Comparison of ENCODE assay signal across 19 cellular contexts in genomic region chr7:95375591-95376294, GRCh38. TPM values are rescaled to one million over a fixed set of nuclear protein-coding genes. Genes with fewer than 3 reads are reported as not detected.
DNase-seq lines count a peak whose midpoint lies in the region; ATAC-seq, FAIRE-seq and TF ChIP-seq lines count a peak whose summit lies in the region.
"Had no signal": no experiment of that assay in that cellular context is flagged by ENCODE, and none has a peak within 500 bp of the region (broad histone marks: within the 10 kb centered on the region; RNA-seq: fewer than 3 reads in every experiment).

No MANE protein-coding gene starts in this region.

- H3K23me2 ChIP-seq in H1 (ENCODE audit: low read depth, low read length), result no peaks in the 10 kb centered on the region; the same call in 1 of the 2 replicates

- H3K27me3 ChIP-seq in H1 (replicated peaks in 1 of 4; ENCODE audit: control insufficient read depth in 3 of 4, extremely low read depth in 1 of 4, insufficient read depth in 3 of 4, low read length in 3 of 4) (no peaks in the 10 kb centered on the region), left lung (no peaks in the 10 kb centered on the region), upper lobe of right lung (no peaks in the 10 kb centered on the region)

- peak overlapping the region; percentile 37; the same call in 1 of the 2 replicates for H2AFZ ChIP-seq in H1 (ENCODE audit: low read length)

- TF ChIP-seq CTCF in H1 (IDR thresholded peaks at IDR 0.05; ENCODE audit: control extremely low read depth in 1 of 3, insufficient read depth in 1 of 3, low read depth in 1 of 3, low read length in 3 of 3) (no peak), left lung (IDR thresholded peaks at IDR 0.05) (no peak), upper lobe of right lung (IDR thresholded peaks at IDR 0.05) (no peak)

- intact Hi-C loops in left lung (cut with DNase I) (no loop called here), upper lobe of right lung (cut with DNase I) (no loop called here)

- H3K23ac ChIP-seq in H1 (ENCODE audit: insufficient read length), result no peak overlapping the region

- H3K79me2 ChIP-seq in H1 (ENCODE audit: control insufficient read depth in 1 of 2, insufficient read depth in 2 of 2, low read length in 2 of 2), result no peaks in the 10 kb centered on the region

- no peak for TF ChIP-seq POLR2A in H1 (IDR thresholded peaks at IDR 0.05; ENCODE audit: control extremely low read depth in 1 of 2, low read depth in 2 of 2, low read length in 2 of 2)

- no peak overlapping the region for H3K4ac ChIP-seq in H1 (replicated peaks; ENCODE audit: insufficient read length, low read depth, low read length)

- H2BK5ac ChIP-seq in H1 (ENCODE audit: low read depth, low read length), result no peak overlapping the region

- H2BK20ac ChIP-seq in H1 (ENCODE audit: low read length), result no peak overlapping the region

- TF ChIP-seq RAD21 in H1 (IDR thresholded peaks at IDR 0.05 in 1 of 2, conservative IDR thresholded peaks at IDR 0.05 in 1 of 2; ENCODE audit: low read depth in 2 of 2, low read length in 2 of 2), result no peak

- H2BK15ac ChIP-seq in H1 (ENCODE audit: low read length), result no peak overlapping the region

- no peak overlapping the region for H2BK12ac ChIP-seq in H1 (ENCODE audit: low read depth, low read length)

- no peaks in the 10 kb centered on the region for H3K36me3 ChIP-seq in H1 (ENCODE audit: control insufficient read depth in 2 of 4, insufficient read depth in 4 of 4, low read length in 3 of 4)
- H3K36me3 ChIP-seq in left lung, result peaks cover 0 to 5% of the 10 kb centered on the region in 2 donors
- no peaks in the 10 kb centered on the region for H3K36me3 ChIP-seq in upper lobe of right lung
- H3K36me3 ChIP-seq: BE2C had no signal

- CTCF ChIA-PET in H1 (lab: Charles Lee; ENCODE audit: partially characterized antibody), result interaction anchor here (1.2 kb wide), 1 partner anchor 21 kb away, joined by 3 read pairs; the partner anchor contains the start of gene PON3

- no peak for FAIRE-seq in H1 (lab: Jason Lieb, UNC)
- FAIRE-seq: A549, GM12878, GM18507, GM19239 had no signal

- POLR2A ChIA-PET in H1 (lab: Charles Lee; ENCODE audit: partially characterized antibody), result no interaction called here

- 89% methylated on average over 2 of the region's 2 CpGs; no CpG with 5 or more reads in 1 of the 2 experiments for WGBS in H1 (ENCODE audit: extremely low coverage in 1 of 2, insufficient coverage in 1 of 2, insufficient read length in 1 of 2, insufficient replicate concordance in 2 of 2, low coverage in 1 of 2, low lambda C conversion rate in 2 of 2, missing lambda C conversion rate in 1 of 2), 2 experiments

- no peak overlapping the region for H3K14ac ChIP-seq in H1 (ENCODE audit: insufficient read length)

- no peaks in the 10 kb centered on the region for H3K79me1 ChIP-seq in H1 (ENCODE audit: low read depth, low read length)

- H4K8ac ChIP-seq in H1 (ENCODE audit: extremely low read depth, insufficient read depth, low read length), result no peak overlapping the region

- H4K91ac ChIP-seq in H1 (replicated peaks; ENCODE audit: insufficient read length, low read length), result no peak overlapping the region

- no peak overlapping the region for H3K18ac ChIP-seq in H1 (ENCODE audit: extremely low read depth, low read length)

- no peak for TF ChIP-seq EP300 in H1 (IDR thresholded peaks at IDR 0.05; ENCODE audit: borderline replicate concordance in 1 of 2, low read depth in 2 of 2, low read length in 2 of 2)

- no peak overlapping the region for H4K5ac ChIP-seq in H1 (ENCODE audit: insufficient read length, low read depth, low read length)

- H3K4me3 ChIP-seq in H1 (ENCODE audit: extremely low read depth in 1 of 4, insufficient read depth in 2 of 4, low read depth in 3 of 4, low read length in 4 of 4) (no peak overlapping the region), left lung (no peak overlapping the region), upper lobe of right lung (no peak overlapping the region)
- H3K4me3 ChIP-seq: A549, GM12878 had no signal

- H3K4me1 ChIP-seq in H1 (replicated peaks in 1 of 4; ENCODE audit: control insufficient read depth in 3 of 4, insufficient read depth in 4 of 4, low read length in 3 of 4) (no peaks in the 10 kb centered on the region), left lung (no peaks in the 10 kb centered on the region), upper lobe of right lung (no peaks in the 10 kb centered on the region)
- H3K4me1 ChIP-seq: A549, BE2C had no signal

- H3K27ac ChIP-seq in H1 (ENCODE audit: low read depth, low read length) (no peak overlapping the region), left lung (no peak overlapping the region), upper lobe of right lung (no peak overlapping the region)
- H3K27ac ChIP-seq: A549, C4-2B had no signal

- H3K4me2 ChIP-seq in H1 (ENCODE audit: insufficient read depth in 1 of 2, low read depth in 2 of 2, low read length in 2 of 2), result no peak overlapping the region
- H3K4me2 ChIP-seq: A549 had no signal

- no peak overlapping the region for H2AK5ac ChIP-seq in H1 (ENCODE audit: low read depth, low read length)

- ATAC-seq in left lung, result peak; percentile 81
- ATAC-seq in upper lobe of right lung, result peak; percentile 36
- ATAC-seq in GM21528 (IDR thresholded peaks at IDR 0.05; ENCODE audit: low FRiP score, unreplicated experiment), result no peak
- ATAC-seq: A549, GM12878 had no signal

- DNase-seq in astrocyte of the hippocampus (ENCODE audit: low read depth, low spot score), result peak; percentile 48
- no peak for DNase-seq in H1 (ENCODE audit: low read depth in 1 of 2, low spot score in 2 of 2)
- no peak for DNase-seq in left lung
- DNase-seq in upper lobe of right lung, result no peak
- no peak for DNase-seq in T-helper 2 cell
- DNase-seq in stimulated activated CD4-positive, alpha-beta T cell treated with anti-CD3 and anti-CD28 coated beads, Interleukin-4, amount 100 ng/mL, for 4 hours, result no peak
- DNase-seq: BE2C; CD4-positive, alpha-beta memory T cell; DMS79; H7; IMR-90 had no signal

- no peak overlapping the region for H3K9ac ChIP-seq in H1 (replicated peaks in 1 of 4; ENCODE audit: extremely low read depth in 1 of 4, low read depth in 3 of 4, low read length in 3 of 4)

- no peak overlapping the region for H3K56ac ChIP-seq in H1 (replicated peaks; ENCODE audit: insufficient read length, low read depth, low read length)

- H2BK120ac ChIP-seq in H1 (replicated peaks; ENCODE audit: low read depth, low read length), result no peak overlapping the region

- H3K9me3 ChIP-seq in H1 (ENCODE audit: insufficient read depth in 2 of 2, low read depth in 1 of 2, low read length in 1 of 2) (peaks cover 5 to 12% of the 10 kb centered on the region in 2 experiments; a peak in 1 of 4 replicates), left lung (peaks cover 0 to 6% of the 10 kb centered on the region in 2 donors), upper lobe of right lung (no peaks in the 10 kb centered on the region)
- H3K9me3 ChIP-seq: BE2C had no signal

- H4K20me1 ChIP-seq in H1 (replicated peaks in 1 of 2; ENCODE audit: control insufficient read depth in 1 of 2, insufficient read depth in 2 of 2, low read length in 2 of 2), result no peaks in the 10 kb centered on the region

TF ChIP-seq in H1, 55 proteins besides CTCF, POLR2A, EP300 and RAD21 (continues in another document):
- TF ChIP-seq RNF2 (IDR thresholded peaks at IDR 0.05; ENCODE audit: borderline replicate concordance, low read depth, low read length, missing control alignments, poor library complexity, severe bottlenecking) (no peak), TAF1 (IDR thresholded peaks at IDR 0.05; ENCODE audit: low read depth, low read length) (no peak), TEAD4 (IDR thresholded peaks at IDR 0.05; ENCODE audit: low read depth, low read length) (no peak), TBP (IDR thresholded peaks at IDR 0.05; ENCODE audit: low read depth, low read length) (no peak), BACH1 (IDR thresholded peaks at IDR 0.05; ENCODE audit: low read length) (no peak), RFX5 (IDR thresholded peaks at IDR 0.05; ENCODE audit: borderline replicate concordance, low read depth, low read length) (no peak), HDAC2 (IDR thresholded peaks at IDR 0.05; ENCODE audit: borderline replicate concordance in 1 of 2, low read depth in 2 of 2, low read length in 2 of 2) (no peak), CBX5 (IDR thresholded peaks at IDR 0.05; ENCODE audit: low read depth, low read length) (no peak)

RNA-seq across cellular contexts. Expression of gene PON3, which starts 20.4 kb away (rescaled TPM):
- not detected in 2 replicates for total RNA-seq in H1 (2021; fragmentation: NEBNext Ultra II Directional; extraction: Animal tissue kit (Norgen Biotek cat#: 25700))
- not detected in 2 replicates for polyA plus RNA-seq in H1 (2011; rRNA removed)
- not detected for polyA plus RNA-seq in H1 (2011; cell fraction: cytosol; rRNA removed)
- polyA plus RNA-seq in H1 (2011; cell fraction: nucleus; rRNA removed), result 0.10 TPM
- polyA plus RNA-seq in H1 (2012, experiment 1 of 2), result not detected in 4 replicates
- polyA plus RNA-seq in H1 (2012, experiment 2 of 2), result not detected
- polyA plus RNA-seq in H1 (2013, experiment 1 of 2), result 0.06 TPM
- polyA plus RNA-seq in H1 (2013, experiment 2 of 2), result 0.17 TPM
- polyA minus RNA-seq in H1 (2011; rRNA and poly(A)+ RNA removed), result not detected in 2 replicates
- polyA minus RNA-seq in H1 (2011; cell fraction: cytosol; rRNA and poly(A)+ RNA removed), result not detected
- polyA minus RNA-seq in H1 (2011; cell fraction: nucleus; rRNA and poly(A)+ RNA removed), result not detected
- total RNA-seq in left lung (10 to 100 TPM; 19.7 to 49.3 TPM), upper lobe of right lung (36.4 TPM)
- total RNA-seq: CD4-positive, alpha-beta memory T cell; G401; H7; IMR-90 had no signal
- polyA plus RNA-seq: CD4-positive, alpha-beta memory T cell; IMR-90 had no signal

RNA-seq across cellular contexts. Expression of gene PON1, which starts 51.4 kb away (rescaled TPM):
- total RNA-seq in H1 (2021; fragmentation: NEBNext Ultra II Directional; extraction: Animal tissue kit (Norgen Biotek cat#: 25700)), result not detected in 2 replicates
- polyA plus RNA-seq in H1 (2011; rRNA removed), result not detected in 2 replicates
- not detected for polyA plus RNA-seq in H1 (2011; cell fraction: cytosol; rRNA removed)
- polyA plus RNA-seq in H1 (2011; cell fraction: nucleus; rRNA removed), result not detected
- 0.59 TPM in 1 of 4 replicates, not detected in the others for polyA plus RNA-seq in H1 (2012, experiment 1 of 2)
- polyA plus RNA-seq in H1 (2012, experiment 2 of 2), result not detected
- polyA plus RNA-seq in H1 (2013, experiment 1 of 2), result not detected
- 0.07 TPM for polyA plus RNA-seq in H1 (2013, experiment 2 of 2)
- polyA minus RNA-seq in H1 (2011; rRNA and poly(A)+ RNA removed), result 0.38 and 1.3 TPM in 2 replicates
- not detected for polyA minus RNA-seq in H1 (2011; cell fraction: cytosol; rRNA and poly(A)+ RNA removed)
- not detected for polyA minus RNA-seq in H1 (2011; cell fraction: nucleus; rRNA and poly(A)+ RNA removed)
- total RNA-seq in left lung, result under 1 TPM; 0.42 to 0.67 TPM
- total RNA-seq in upper lobe of right lung, result 0.49 TPM
- total RNA-seq: CD4-positive, alpha-beta memory T cell; G401; H7; IMR-90 had no signal
- polyA plus RNA-seq: AG04450; CD4-positive, alpha-beta memory T cell; IMR-90 had no signal

RNA-seq across cellular contexts. Expression of gene PON2, which starts 59.1 kb away (rescaled TPM):
- 27.5 and 31.0 TPM in 2 replicates for total RNA-seq in H1 (2021; fragmentation: NEBNext Ultra II Directional; extraction: Animal tissue kit (Norgen Biotek cat#: 25700))
- polyA plus RNA-seq in H1 (2011; rRNA removed), result 12.7 and 20.6 TPM in 2 replicates
- 20.2 TPM for polyA plus RNA-seq in H1 (2011; cell fraction: cytosol; rRNA removed)
- polyA plus RNA-seq in H1 (2011; cell fraction: nucleus; rRNA removed), result 16.1 TPM
- 20.6 to 32.3 TPM (median 24.0 TPM) in 4 replicates for polyA plus RNA-seq in H1 (2012, experiment 1 of 2)
- polyA plus RNA-seq in H1 (2012, experiment 2 of 2), result 3.5 TPM
- polyA plus RNA-seq in H1 (2013, experiment 1 of 2), result 37.2 TPM
- polyA plus RNA-seq in H1 (2013, experiment 2 of 2), result 40.0 TPM
- 12.2 and 22.0 TPM in 2 replicates for polyA minus RNA-seq in H1 (2011; rRNA and poly(A)+ RNA removed)
- 11.6 TPM for polyA minus RNA-seq in H1 (2011; cell fraction: cytosol; rRNA and poly(A)+ RNA removed)
- polyA minus RNA-seq in H1 (2011; cell fraction: nucleus; rRNA and poly(A)+ RNA removed), result 36.2 TPM
- 100 to 1,000 TPM; 192 to 277 TPM for total RNA-seq in left lung
- 193 TPM for total RNA-seq in upper lobe of right lung

Comparison
In these comparisons a context has a peak if more than half of its experiments do, and no peak if none do; other contexts are left out.
1. RNA of gene PON3, which starts 20.4 kb away (total RNA-seq): 19.7 to 49.3 TPM in left lung and 36.4 TPM in upper lobe of right lung (single experiment); not detected in H1; every median in the first group is over 10 times any median in the second.